9 cellular contexts compared by ENCODE assay signal in genomic region chr14:26204362-26204953, GRCh38.
A peak's percentile ranks its signal among the peaks of the same experiment; 100 is the strongest.
DNase-seq lines count a peak whose midpoint lies in the region; ATAC-seq and TF ChIP-seq lines count a peak whose summit lies in the region.
"Had no signal": no experiment of that assay in that cellular context is flagged by ENCODE, and none has a peak within 500 bp of the region (broad histone marks: within the 10 kb centered on the region; RNA-seq: fewer than 3 reads in every experiment).

No MANE protein-coding gene starts in this region.

- no peak for TF ChIP-seq POLR2A in right lobe of liver (IDR thresholded peaks at IDR 0.05)

- DNase-seq in NCI-H446 treated with DMSO at 0.1 percent for 48 hours (lab: John Stamatoyannopoulos, UW) = peak; percentile 53
- peak in 1 of 3 donors; percentile 15 for DNase-seq in right lobe of liver
- DNase-seq in activated naive CD8-positive, alpha-beta T cell treated with anti-CD3 and anti-CD28 coated beads for 36 hours = no peak
- DNase-seq in T-helper 2 cell treated with Interferon-gamma antibody and Interleukin-4, amounts not matched to agents 5 μg/mL and 100 μg/mL, for 36 hours (ENCODE audit: low spot score) = no peak
- no peak for DNase-seq in PC-9

- H3K9me3 Mint-ChIP-seq in activated naive CD8-positive, alpha-beta T cell treated with anti-CD3 and anti-CD28 coated beads for 36 hours = peaks cover 13% of the 10 kb centered on the region
- peaks cover 16% of the 10 kb centered on the region for H3K9me3 Mint-ChIP-seq in T-helper 2 cell treated with Interferon-gamma antibody and Interleukin-4, amounts not matched to agents 5 μg/mL and 100 μg/mL, for 36 hours

- intact Hi-C loops in right lobe of liver (cut with DNase I) = no loop called here
- intact Hi-C loops in PC-9 (cut with micrococcal nuclease; ENCODE audit: unreplicated experiment) = no loop called here

- POLR2A ChIA-PET in PC-9 (lab: Charles Lee; ENCODE audit: unreplicated experiment) = no interaction called here

- H3K9me2 ChIP-seq in PC-9 (ENCODE audit: insufficient read depth) = no peaks in the 10 kb centered on the region

- H3K79me2 ChIP-seq in PC-9 (ENCODE audit: low read depth) = no peaks in the 10 kb centered on the region

- peak overlapping the region; percentile 40 for H3K4me3 ChIP-seq in ectodermal cell (ENCODE audit: insufficient read depth, low read depth, low read length)
- peak overlapping the region; percentile 10 to 31 (median 31) for H3K4me3 ChIP-seq in right lobe of liver
- peak overlapping the region; percentile 60 to 73 (median 72) for H3K4me3 ChIP-seq in subcutaneous abdominal adipose tissue (ENCODE audit: low read depth in 1 of 5, low read length in 5 of 5)
- H3K4me3 ChIP-seq in PC-9 = no peak overlapping the region

- H3K27me3 ChIP-seq in ectodermal cell (ENCODE audit: control insufficient read depth, insufficient read depth, low read length, poor library complexity, severe bottlenecking) (peaks cover 17% of the 10 kb centered on the region), right lobe of liver (no peaks in the 10 kb centered on the region), subcutaneous abdominal adipose tissue (ENCODE audit: control insufficient read depth in 5 of 5, insufficient read depth in 4 of 5, low read length in 5 of 5) (no peaks in the 10 kb centered on the region), PC-9 (ENCODE audit: insufficient read depth, low read depth) (no peaks in the 10 kb centered on the region)

- peaks cover 2% of the 10 kb centered on the region for H3K4me1 Mint-ChIP-seq in activated naive CD8-positive, alpha-beta T cell treated with anti-CD3 and anti-CD28 coated beads for 36 hours
- H3K4me1 Mint-ChIP-seq in T-helper 2 cell treated with Interferon-gamma antibody and Interleukin-4, amounts not matched to agents 5 μg/mL and 100 μg/mL, for 36 hours (ENCODE audit: low read depth) = no peaks in the 10 kb centered on the region

- ATAC-seq in right lobe of liver = peak; percentile 28 to 46 (median 37)
- ATAC-seq in HG03342 (IDR thresholded peaks at IDR 0.05; ENCODE audit: unreplicated experiment) = no peak

- no peak overlapping the region for H3K4me3 Mint-ChIP-seq in activated naive CD8-positive, alpha-beta T cell treated with anti-CD3 and anti-CD28 coated beads for 36 hours
- no peak overlapping the region for H3K4me3 Mint-ChIP-seq in T-helper 2 cell treated with Interferon-gamma antibody and Interleukin-4, amounts not matched to agents 5 μg/mL and 100 μg/mL, for 36 hours

- H3F3A ChIP-seq in PC-9 (ENCODE audit: insufficient read depth, low read depth) = no peaks in the 10 kb centered on the region

- H3K36me3 ChIP-seq in ectodermal cell (ENCODE audit: control insufficient read depth, insufficient read depth, low read length) = no peaks in the 10 kb centered on the region
- H3K36me3 ChIP-seq in right lobe of liver = no peaks in the 10 kb centered on the region
- H3K36me3 ChIP-seq in subcutaneous abdominal adipose tissue (ENCODE audit: control insufficient read depth in 5 of 5, insufficient read depth in 5 of 5, low read length in 5 of 5) = no peaks in the 10 kb centered on the region
- H3K36me3 ChIP-seq in PC-9 (ENCODE audit: low read depth) = no peaks in the 10 kb centered on the region
- H3K36me3 ChIP-seq: neutrophil had no signal

- no peak overlapping the region for H3K4me2 ChIP-seq in PC-9

- no peaks in the 10 kb centered on the region for H4K20me1 ChIP-seq in PC-9 (ENCODE audit: insufficient read depth)

- CTCF ChIA-PET in PC-9 (lab: Charles Lee) = interaction anchor here (0.6 kb wide), 1 partner anchor 67 kb away, joined by 4 read pairs; no protein-coding TSS in a partner anchor

- WGBS in ectodermal cell, 2 experiments = 28% methylated on average over 13 of the region's 13 CpGs
- WGBS in right lobe of liver (ENCODE audit: insufficient coverage, low coverage, low lambda C conversion rate, missing lambda C conversion rate) = 22% methylated on average over 13 of the region's 13 CpGs

- no peak overlapping the region for H2AFZ ChIP-seq in PC-9

- peaks cover 37% of the 10 kb centered on the region for H3K27me3 Mint-ChIP-seq in activated naive CD8-positive, alpha-beta T cell treated with anti-CD3 and anti-CD28 coated beads for 36 hours
- H3K27me3 Mint-ChIP-seq in T-helper 2 cell treated with Interferon-gamma antibody and Interleukin-4, amounts not matched to agents 5 μg/mL and 100 μg/mL, for 36 hours (ENCODE audit: low read depth) = peaks cover 2% of the 10 kb centered on the region

- no peaks in the 10 kb centered on the region for H3K36me3 Mint-ChIP-seq in activated naive CD8-positive, alpha-beta T cell treated with anti-CD3 and anti-CD28 coated beads for 36 hours
- no peaks in the 10 kb centered on the region for H3K36me3 Mint-ChIP-seq in T-helper 2 cell treated with Interferon-gamma antibody and Interleukin-4, amounts not matched to agents 5 μg/mL and 100 μg/mL, for 36 hours (ENCODE audit: low read depth)

- H3K27ac ChIP-seq in ectodermal cell (ENCODE audit: insufficient read depth, low read depth, low read length, poor library complexity, severe bottlenecking) (no peak overlapping the region), right lobe of liver (no peak overlapping the region), subcutaneous abdominal adipose tissue (ENCODE audit: low read depth, low read length) (peak overlapping the region; percentile 32), PC-9 (no peak overlapping the region)
- H3K27ac ChIP-seq: neutrophil had no signal

- H3K4me1 ChIP-seq in ectodermal cell (ENCODE audit: control insufficient read depth, insufficient read depth, low read length) = no peaks in the 10 kb centered on the region
- no peaks in the 10 kb centered on the region for H3K4me1 ChIP-seq in right lobe of liver
- peaks cover 0 to 8% (median 5%) of the 10 kb centered on the region in 5 donors for H3K4me1 ChIP-seq in subcutaneous abdominal adipose tissue (ENCODE audit: control insufficient read depth in 5 of 5, insufficient read depth in 5 of 5, low read length in 5 of 5)
- H3K4me1 ChIP-seq in PC-9 (replicated peaks; ENCODE audit: insufficient read depth) = no peaks in the 10 kb centered on the region

- no peak overlapping the region for H3K27ac Mint-ChIP-seq in activated naive CD8-positive, alpha-beta T cell treated with anti-CD3 and anti-CD28 coated beads for 36 hours
- no peak overlapping the region for H3K27ac Mint-ChIP-seq in T-helper 2 cell treated with Interferon-gamma antibody and Interleukin-4, amounts not matched to agents 5 μg/mL and 100 μg/mL, for 36 hours

- no TSS peak for BruUV-seq in PC-9 (replicated peaks; lab: Mats Ljungman, UMichigan)

- no peak for TF ChIP-seq CTCF in right lobe of liver (IDR thresholded peaks at IDR 0.05)
- TF ChIP-seq CTCF in PC-9 (conservative IDR thresholded peaks at IDR 0.05) = no peak

- H3K9ac ChIP-seq in subcutaneous abdominal adipose tissue (ENCODE audit: low read length in 5 of 5) = peak overlapping the region in 4 of 5 donors; percentile 39 to 71 (median 54)

- H3K9me3 ChIP-seq in ectodermal cell (ENCODE audit: control insufficient read depth, low read length) (no peaks in the 10 kb centered on the region), right lobe of liver (no peaks in the 10 kb centered on the region), subcutaneous abdominal adipose tissue (ENCODE audit: control insufficient read depth in 5 of 5, low read length in 5 of 5) (no peaks in the 10 kb centered on the region), PC-9 (ENCODE audit: insufficient read depth, low read depth) (no peaks in the 10 kb centered on the region)
- H3K9me3 ChIP-seq: neutrophil had no signal
